35 cellular contexts compared by ENCODE assay signal in genomic region chr4:116066711-116067245, GRCh38.
A peak's percentile ranks its signal among the peaks of the same experiment; 100 is the strongest.
DNase-seq lines count a peak whose midpoint lies in the region; ATAC-seq, FAIRE-seq and TF ChIP-seq lines count a peak whose summit lies in the region.
"Had no signal": no experiment of that assay in that cellular context is flagged by ENCODE, and none has a peak within 500 bp of the region (broad histone marks: within the 10 kb centered on the region; RNA-seq: fewer than 3 reads in every experiment).

No MANE protein-coding gene starts in this region.

- H2AFZ ChIP-seq in HepG2 (ENCODE audit: low read length): no peak overlapping the region

- H3K27ac ChIP-seq in HepG2 (ENCODE audit: extremely low read length, insufficient read depth, low read length): no peak overlapping the region
- no peak overlapping the region for H3K27ac ChIP-seq in right lobe of liver
- H3K27ac ChIP-seq in endodermal cell (ENCODE audit: low read depth, low read length): no peak overlapping the region
- H3K27ac ChIP-seq: heart left ventricle, lower lobe of right lung, psoas muscle, tibial artery, vagina had no signal

- H3K4me3 ChIP-seq in HepG2 (replicated peaks in 1 of 3; ENCODE audit: insufficient read depth in 1 of 3, low read depth in 2 of 3, low read length in 3 of 3): no peak overlapping the region
- no peak overlapping the region for H3K4me3 ChIP-seq in right lobe of liver
- peak overlapping the region; percentile 3 for H3K4me3 ChIP-seq in endodermal cell (ENCODE audit: low read length)
- H3K4me3 ChIP-seq: heart left ventricle, K562, lower lobe of right lung, mucosa of descending colon, psoas muscle, tibial artery, vagina had no signal

- no peak for ATAC-seq in HepG2
- no peak for ATAC-seq in right lobe of liver
- no peak for ATAC-seq in sciatic nerve
- ATAC-seq: activated naive CD8-positive, alpha-beta T cell treated with anti-CD3 and anti-CD28 coated beads, Interleukin-2, amount 50 U/mL, for 24 hours; esophagus mucosa; heart left ventricle; K562; lower lobe of right lung; mucosa of descending colon; natural killer cell; psoas muscle; T-helper 17 cell had no signal

- H3K36me3 Mint-ChIP-seq in endodermal cell (ENCODE audit: low read depth): peaks cover 7% of the 10 kb centered on the region
- H3K36me3 Mint-ChIP-seq: activated CD4-positive, alpha-beta memory T cell treated with anti-CD3 and anti-CD28 coated beads for 36 hours; CD4-positive, CD25-positive, alpha-beta regulatory T cell; natural killer cell had no signal

- TF ChIP-seq CTCF in HepG2 (CRISPR knock-in tag; IDR thresholded peaks at IDR 0.05): no peak
- no peak for TF ChIP-seq CTCF in right lobe of liver (IDR thresholded peaks at IDR 0.05)
- TF ChIP-seq CTCF in endodermal cell (conservative IDR thresholded peaks at IDR 0.05): no peak

- DNase-seq in HepG2 (ENCODE audit: low spot score): no peak
- DNase-seq in right lobe of liver: no peak
- DNase-seq in NCI-H226: peak; percentile 64
- DNase-seq in endodermal cell: peak; percentile 80
- DNase-seq in H54 (ENCODE audit: insufficient read length, low spot score): no peak
- DNase-seq in NCI-H345 (lab: John Stamatoyannopoulos, UW): no peak
- DNase-seq in foreskin melanocyte: no peak
- DNase-seq in sciatic nerve (ENCODE audit: low spot score): no peak
- DNase-seq: activated CD4-positive, alpha-beta memory T cell treated with anti-CD3 and anti-CD28 coated beads for 36 hours; activated naive CD4-positive, alpha-beta T cell; activated naive CD8-positive, alpha-beta T cell treated with anti-CD3 and anti-CD28 coated beads, Interleukin-2, amount 50 U/mL, for 24 hours; AML-193; CD4-positive, CD25-positive, alpha-beta regulatory T cell; EL; heart left ventricle; HFFc6; lower lobe of right lung; mucosa of descending colon; natural killer cell; NCI-H1417; NCI-H2081; NCI-H774; occipital lobe; psoas muscle; SK-N-SH; stimulated activated CD4-positive, alpha-beta T cell treated with anti-CD3 and anti-CD28 coated beads, Interleukin-4, amount 100 ng/mL, for 24 hours; T-helper 17 cell; tibial artery had no signal

- WGBS in HepG2 (ENCODE audit: low lambda C conversion rate): 0% methylated on average over 2 of the region's 5 CpGs
- WGBS in right lobe of liver (ENCODE audit: insufficient coverage, low coverage, low lambda C conversion rate, missing lambda C conversion rate): 29% methylated on average over 1 of the region's 5 CpGs
- 65 to 90% methylated on average over 2 to 5 of the region's 5 CpGs for WGBS in endodermal cell (ENCODE audit: insufficient coverage in 1 of 2, insufficient read length in 1 of 2), 2 experiments

- H3K4me3 Mint-ChIP-seq in endodermal cell: no peak overlapping the region
- H3K4me3 Mint-ChIP-seq: activated CD4-positive, alpha-beta memory T cell treated with anti-CD3 and anti-CD28 coated beads for 36 hours; activated naive CD8-positive, alpha-beta T cell treated with anti-CD3 and anti-CD28 coated beads, Interleukin-2, amount 50 U/mL, for 24 hours; CD4-positive, CD25-positive, alpha-beta regulatory T cell; central memory CD8-positive, alpha-beta T cell; HFFc6; natural killer cell; T-helper 17 cell had no signal

- H3K27me3 ChIP-seq in HepG2 (ENCODE audit: control insufficient read depth in 1 of 2, insufficient read depth in 2 of 2, low read length in 2 of 2) (no peaks in the 10 kb centered on the region), right lobe of liver (no peaks in the 10 kb centered on the region), endodermal cell (ENCODE audit: control insufficient read depth, insufficient read depth, low read length, poor library complexity, severe bottlenecking) (no peaks in the 10 kb centered on the region)
- H3K27me3 ChIP-seq: heart left ventricle, tibial artery, vagina had no signal

- TF ChIP-seq EP300 in HepG2 (IDR thresholded peaks at IDR 0.05; ENCODE audit: low read depth in 2 of 2, low read length in 2 of 2) (no peak), HepG2 (CRISPR knock-in tag; IDR thresholded peaks at IDR 0.05; ENCODE audit: borderline replicate concordance) (no peak)

- H4K20me1 ChIP-seq in HepG2 (ENCODE audit: insufficient read depth, low read length): no peaks in the 10 kb centered on the region

- H3K27me3 Mint-ChIP-seq in endodermal cell (ENCODE audit: insufficient read depth): no peaks in the 10 kb centered on the region
- H3K27me3 Mint-ChIP-seq: activated CD4-positive, alpha-beta memory T cell treated with anti-CD3 and anti-CD28 coated beads for 36 hours; activated naive CD8-positive, alpha-beta T cell treated with anti-CD3 and anti-CD28 coated beads, Interleukin-2, amount 50 U/mL, for 24 hours; CD4-positive, CD25-positive, alpha-beta regulatory T cell; central memory CD8-positive, alpha-beta T cell; T-helper 17 cell had no signal

- intact Hi-C loops in HepG2 (cut with micrococcal nuclease; ENCODE audit: unreplicated experiment): no loop called here
- intact Hi-C loops in right lobe of liver (cut with DNase I): no loop called here
- intact Hi-C loops in sciatic nerve (cut with DNase I): no loop called here

- H3K27ac Mint-ChIP-seq in endodermal cell: peak overlapping the region; percentile 42
- H3K27ac Mint-ChIP-seq: activated CD4-positive, alpha-beta memory T cell treated with anti-CD3 and anti-CD28 coated beads for 36 hours; activated naive CD8-positive, alpha-beta T cell treated with anti-CD3 and anti-CD28 coated beads, Interleukin-2, amount 50 U/mL, for 24 hours; CD4-positive, CD25-positive, alpha-beta regulatory T cell; HFFc6; natural killer cell; T-helper 17 cell had no signal

- H3K36me3 ChIP-seq in HepG2 (replicated peaks in 1 of 2; ENCODE audit: control insufficient read depth in 1 of 2, insufficient read depth in 2 of 2, low read length in 2 of 2) (no peaks in the 10 kb centered on the region), right lobe of liver (no peaks in the 10 kb centered on the region), endodermal cell (ENCODE audit: control insufficient read depth, insufficient read depth, low read length) (no peaks in the 10 kb centered on the region)
- H3K36me3 ChIP-seq: heart left ventricle, lower lobe of right lung, tibial artery, vagina had no signal

- H3K9ac ChIP-seq in HepG2 (ENCODE audit: insufficient read depth, low read depth, low read length): no peak overlapping the region
- no peak overlapping the region for H3K9ac ChIP-seq in endodermal cell (ENCODE audit: extremely low read depth, low read length, poor library complexity, severe bottlenecking)
- H3K9ac ChIP-seq: SK-N-SH had no signal

- FAIRE-seq in HepG2 (lab: Jason Lieb, UNC): no peak
- no peak for FAIRE-seq in H54 (lab: Jason Lieb, UNC)
- FAIRE-seq: GM12892, HTR-8/SVneo, K562, TTC549 had no signal

- H3K79me2 ChIP-seq in HepG2 (ENCODE audit: insufficient read depth, low read length): no peaks in the 10 kb centered on the region

- no peaks in the 10 kb centered on the region for H3K9me3 ChIP-seq in HepG2 (ENCODE audit: low read length)
- no peaks in the 10 kb centered on the region for H3K9me3 ChIP-seq in right lobe of liver
- H3K9me3 ChIP-seq in endodermal cell (ENCODE audit: control insufficient read depth, low read length): peaks cover 14% of the 10 kb centered on the region
- H3K9me3 ChIP-seq: lower lobe of right lung, mucosa of descending colon, psoas muscle, SK-N-SH, tibial artery, vagina had no signal

- CTCF ChIA-PET in HepG2 (lab: Yijun Ruan, JAX; ENCODE audit: low intra/inter-chr PET ratio, low total read pairs): no interaction called here

- in situ Hi-C loops in HepG2 (cut with HindIII; ENCODE audit: extremely low pct_ligation_motif_present, low pct_unique_long_range_greater_than_20kb): no loop called here

- no peaks in the 10 kb centered on the region for H3K4me1 ChIP-seq in HepG2 (ENCODE audit: insufficient read depth, low read length)
- no peaks in the 10 kb centered on the region for H3K4me1 ChIP-seq in right lobe of liver
- no peaks in the 10 kb centered on the region for H3K4me1 ChIP-seq in endodermal cell (ENCODE audit: control insufficient read depth, insufficient read depth, low read length)
- H3K4me1 ChIP-seq: heart left ventricle, lower lobe of right lung, psoas muscle, tibial artery, vagina had no signal

- no TSS peak for BruUV-seq in HepG2 (replicated peaks; lab: Mats Ljungman, UMichigan)

- TF ChIP-seq POLR2A in HepG2 (IDR thresholded peaks at IDR 0.05; ENCODE audit: insufficient read depth in 1 of 2, low read depth in 2 of 2, low read length in 2 of 2) (no peak), right lobe of liver (IDR thresholded peaks at IDR 0.05) (no peak), H54 (IDR thresholded peaks at IDR 0.05; ENCODE audit: low read depth, low read length) (no peak)

- TF ChIP-seq RAD21 in HepG2 (CRISPR knock-in tag; IDR thresholded peaks at IDR 0.05): no peak

- POLR2A ChIA-PET in HepG2 (lab: Yijun Ruan, JAX): no interaction called here

- H3K4me1 Mint-ChIP-seq in endodermal cell: peaks cover 14% of the 10 kb centered on the region
- H3K4me1 Mint-ChIP-seq: activated naive CD8-positive, alpha-beta T cell treated with anti-CD3 and anti-CD28 coated beads, Interleukin-2, amount 50 U/mL, for 24 hours; CD4-positive, CD25-positive, alpha-beta regulatory T cell; central memory CD8-positive, alpha-beta T cell; natural killer cell; T-helper 17 cell had no signal

- H3K9me3 Mint-ChIP-seq in endodermal cell: peaks cover 25% of the 10 kb centered on the region
- H3K9me3 Mint-ChIP-seq: activated CD4-positive, alpha-beta memory T cell treated with anti-CD3 and anti-CD28 coated beads for 36 hours; activated naive CD8-positive, alpha-beta T cell treated with anti-CD3 and anti-CD28 coated beads, Interleukin-2, amount 50 U/mL, for 24 hours had no signal

- H3K4me2 ChIP-seq in HepG2 (ENCODE audit: low read depth, low read length): no peak overlapping the region
- H3K4me2 ChIP-seq: SK-N-SH had no signal

TF ChIP-seq in HepG2, 621 proteins besides CTCF, POLR2A, EP300 and RAD21:
- TF ChIP-seq ZNF615 (CRISPR knock-in tag; IDR thresholded peaks at IDR 0.05; ENCODE audit: borderline replicate concordance): no peak
- TF ChIP-seq ATF7 (IDR thresholded peaks at IDR 0.05): peak; percentile 84
- no peak for TF ChIP-seq ATF7 (CRISPR knock-in tag; IDR thresholded peaks at IDR 0.05)

Comparison
In these comparisons a context has a peak if more than half of its experiments do, and no peak if none do; other contexts are left out.
1. DNase-seq: peak in NCI-H226 (single experiment) and endodermal cell (single experiment); none in HepG2 (single experiment), right lobe of liver (0 of 3), H54 (single experiment), NCI-H345 (single experiment), foreskin melanocyte (single experiment) and sciatic nerve (single experiment).